11 cellular contexts compared by ENCODE assay signal in genomic region chr9:132672413-132672690, GRCh38. TPM values are rescaled to one million over a fixed set of nuclear protein-coding genes. Genes with fewer than 3 reads are reported as not detected.
DNase-seq lines count a peak whose midpoint lies in the region; ATAC-seq, FAIRE-seq and TF ChIP-seq lines count a peak whose summit lies in the region.
"Had no signal": no experiment of that assay in that cellular context is flagged by ENCODE, and none has a peak within 500 bp of the region (broad histone marks: within the 10 kb centered on the region; RNA-seq: fewer than 3 reads in every experiment).

No MANE protein-coding gene starts in this region.

- peaks cover 10% of the 10 kb centered on the region for H3K36me3 Mint-ChIP-seq in activated naive CD4-positive, alpha-beta T cell treated with anti-CD3 and anti-CD28 coated beads for 36 hours (ENCODE audit: low read depth)
- H3K36me3 Mint-ChIP-seq in stimulated activated memory B cell treated with anti-CD40 and anti-IgM and Interleukin-4, amounts not matched to agents 10 μg/mL and 1 μg/mL and 100 μg/mL, for 72 hours: peaks cover 6% of the 10 kb centered on the region

- H3K27ac Mint-ChIP-seq in activated naive CD4-positive, alpha-beta T cell treated with anti-CD3 and anti-CD28 coated beads for 36 hours: peak overlapping the region; percentile 0
- no peak overlapping the region for H3K27ac Mint-ChIP-seq in stimulated activated memory B cell treated with anti-CD40 and anti-IgM and Interleukin-4, amounts not matched to agents 10 μg/mL and 1 μg/mL and 100 μg/mL, for 72 hours

- TF ChIP-seq CTCF in Panc1 (IDR thresholded peaks at IDR 0.05): no peak

- no peak for DNase-seq in activated naive CD4-positive, alpha-beta T cell treated with anti-CD3 and anti-CD28 coated beads for 36 hours
- no peak for DNase-seq in activated naive CD4-positive, alpha-beta T cell (lab: John Stamatoyannopoulos, UW)
- DNase-seq in Panc1 (ENCODE audit: low read depth, low spot score): no peak
- no peak for DNase-seq in epithelial cell of prostate (ENCODE audit: low read depth, low spot score)
- no peak for DNase-seq in islet precursor cell
- no peak for DNase-seq in 8988T
- DNase-seq in GM19239 (ENCODE audit: insufficient read length, low spot score): no peak
- DNase-seq: amniotic stem cell; stimulated activated CD4-positive, alpha-beta T cell treated with anti-CD3 and anti-CD28 coated beads, Interleukin-12 subunit alpha, Interleukin-12 subunit beta, amount 100 ng/mL, for 4 hours had no signal

- peaks cover 13% of the 10 kb centered on the region for H3K4me1 ChIP-seq in Panc1 (ENCODE audit: control insufficient read depth, insufficient read depth, low read length)

- H3K4me3 ChIP-seq in Panc1 (ENCODE audit: low read depth in 2 of 2, low read length in 2 of 2): peak overlapping the region; percentile 71 to 83

- in situ Hi-C loops in Panc1 (cut with HindIII; ENCODE audit: low pct_unique_long_range_greater_than_20kb, low sequenced_read_pairs): no loop called here

- no TSS peak for BruUV-seq in Panc1 (replicated peaks; lab: Mats Ljungman, UMichigan)

- no peak for ATAC-seq in Panc1
- ATAC-seq in stimulated activated memory B cell treated with anti-CD40 and anti-IgM and Interleukin-4, amounts not matched to agents 10 μg/mL and 1 μg/mL and 100 μg/mL, for 72 hours: no peak

- H3K9me3 ChIP-seq in Panc1 (ENCODE audit: control insufficient read depth, insufficient read depth, low read depth, low read length): no peaks in the 10 kb centered on the region
- H3K9me3 ChIP-seq: upper lobe of left lung had no signal

- H3K27ac ChIP-seq in Panc1 (ENCODE audit: low read length) (peak overlapping the region; percentile 34; the same call in 1 of the 2 replicates), epithelial cell of prostate (peak overlapping the region; percentile 97)
- H3K27ac ChIP-seq: upper lobe of left lung had no signal

- FAIRE-seq in GM19239 (lab: Jason Lieb, UNC): no peak

- H3K4me1 Mint-ChIP-seq in activated naive CD4-positive, alpha-beta T cell treated with anti-CD3 and anti-CD28 coated beads for 36 hours (ENCODE audit: low read depth): peaks cover 50% of the 10 kb centered on the region
- H3K4me1 Mint-ChIP-seq in stimulated activated memory B cell treated with anti-CD40 and anti-IgM and Interleukin-4, amounts not matched to agents 10 μg/mL and 1 μg/mL and 100 μg/mL, for 72 hours: peaks cover 62% of the 10 kb centered on the region

- no peaks in the 10 kb centered on the region for H3K27me3 ChIP-seq in Panc1 (ENCODE audit: control insufficient read depth, insufficient read depth, low read length)
- H3K27me3 ChIP-seq: upper lobe of left lung had no signal

- CTCF ChIA-PET in activated naive CD4-positive, alpha-beta T cell treated with anti-CD3 and anti-CD28 coated beads for 36 hours (lab: Charles Lee): no interaction called here
- CTCF ChIA-PET in Panc1 (lab: Charles Lee): interaction anchor here (0.5 kb wide), 1 partner anchor 67 kb away, joined by 3 read pairs; no protein-coding TSS in a partner anchor

- H3K36me3 ChIP-seq in Panc1 (ENCODE audit: control insufficient read depth, insufficient read depth, low read length): no peaks in the 10 kb centered on the region; the same call in 1 of the 2 replicates
- H3K36me3 ChIP-seq: upper lobe of left lung had no signal

- no peaks in the 10 kb centered on the region for H3K27me3 Mint-ChIP-seq in activated naive CD4-positive, alpha-beta T cell treated with anti-CD3 and anti-CD28 coated beads for 36 hours (ENCODE audit: low read depth)
- no peaks in the 10 kb centered on the region for H3K27me3 Mint-ChIP-seq in stimulated activated memory B cell treated with anti-CD40 and anti-IgM and Interleukin-4, amounts not matched to agents 10 μg/mL and 1 μg/mL and 100 μg/mL, for 72 hours

- intact Hi-C loops in activated naive CD4-positive, alpha-beta T cell treated with anti-CD3 and anti-CD28 coated beads for 36 hours (cut with micrococcal nuclease): loop anchor here (5.0 kb wide), 3 partner anchors 265 to 595 kb away; partner anchors contain the start of genes MED27, SETX and TTF1
- intact Hi-C loops in Panc1 (cut with micrococcal nuclease; ENCODE audit: unreplicated experiment): loop anchor here (10.0 kb wide), 1 partner anchor 132 kb away; no protein-coding TSS in a partner anchor

- POLR2A ChIA-PET in Panc1 (lab: Charles Lee): no interaction called here

- peak overlapping the region; percentile 89 for H3K4me3 Mint-ChIP-seq in activated naive CD4-positive, alpha-beta T cell treated with anti-CD3 and anti-CD28 coated beads for 36 hours
- H3K4me3 Mint-ChIP-seq in stimulated activated memory B cell treated with anti-CD40 and anti-IgM and Interleukin-4, amounts not matched to agents 10 μg/mL and 1 μg/mL and 100 μg/mL, for 72 hours: peak overlapping the region; percentile 13

- H3K9me3 Mint-ChIP-seq in activated naive CD4-positive, alpha-beta T cell treated with anti-CD3 and anti-CD28 coated beads for 36 hours: no peaks in the 10 kb centered on the region
- no peaks in the 10 kb centered on the region for H3K9me3 Mint-ChIP-seq in stimulated activated memory B cell treated with anti-CD40 and anti-IgM and Interleukin-4, amounts not matched to agents 10 μg/mL and 1 μg/mL and 100 μg/mL, for 72 hours

RNA-seq across cellular contexts. Expression of gene GTF3C4, which starts 2.1 kb away (rescaled TPM):
- 1 to 10 TPM; 8.2 to 9.4 TPM for total RNA-seq in activated naive CD4-positive, alpha-beta T cell treated with anti-CD3 and anti-CD28 coated beads for 36 hours
- 25.1 TPM for total RNA-seq in Panc1 (2021; ENCODE audit: unreplicated experiment)
- 13.6 TPM for polyA plus RNA-seq in Panc1 (2012; ENCODE audit: insufficient read length)

RNA-seq across cellular contexts. Expression of gene DDX31, which starts 2.6 kb away (rescaled TPM):
- total RNA-seq in activated naive CD4-positive, alpha-beta T cell treated with anti-CD3 and anti-CD28 coated beads for 36 hours: 10 to 100 TPM; 13.7 to 15.0 TPM
- 17.5 TPM for total RNA-seq in Panc1 (2021; ENCODE audit: unreplicated experiment)
- 12.8 TPM for polyA plus RNA-seq in Panc1 (2012; ENCODE audit: insufficient read length)
